In the genomic region with DNA sequence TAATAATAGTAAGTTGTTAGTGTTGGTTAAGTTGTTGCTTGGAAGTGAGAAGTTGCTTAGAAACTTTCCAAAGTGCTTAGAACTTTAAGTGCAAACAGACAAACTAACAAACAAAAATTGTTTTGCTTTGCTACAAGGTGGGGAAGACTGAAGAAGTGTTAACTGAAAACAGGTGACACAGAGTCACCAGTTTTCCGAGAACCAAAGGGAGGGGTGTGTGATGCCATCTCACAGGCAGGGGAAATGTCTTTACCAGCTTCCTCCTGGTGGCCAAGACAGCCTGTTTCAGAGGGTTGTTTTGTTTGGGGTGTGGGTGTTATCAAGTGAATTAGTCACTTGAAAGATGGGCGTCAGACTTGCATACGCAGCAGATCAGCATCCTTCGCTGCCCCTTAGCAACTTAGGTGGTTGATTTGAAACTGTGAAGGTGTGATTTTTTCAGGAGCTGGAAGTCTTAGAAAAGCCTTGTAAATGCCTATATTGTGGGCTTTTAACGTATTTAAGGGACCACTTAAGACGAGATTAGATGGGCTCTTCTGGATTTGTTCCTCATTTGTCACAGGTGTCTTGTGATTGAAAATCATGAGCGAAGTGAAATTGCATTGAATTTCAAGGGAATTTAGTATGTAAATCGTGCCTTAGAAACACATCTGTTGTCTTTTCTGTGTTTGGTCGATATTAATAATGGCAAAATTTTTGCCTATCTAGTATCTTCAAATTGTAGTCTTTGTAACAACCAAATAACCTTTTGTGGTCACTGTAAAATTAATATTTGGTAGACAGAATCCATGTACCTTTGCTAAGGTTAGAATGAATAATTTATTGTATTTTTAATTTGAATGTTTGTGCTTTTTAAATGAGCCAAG, we compare ENCODE assay signal across 1 cellular context.
TF ChIP-seq lines count a peak whose summit lies in the region.

No MANE protein-coding gene starts in this region.

TF ChIP-seq in A549, 52 proteins besides CTCF, POLR2A, EP300 and RAD21 (continued from another document):
- TF ChIP-seq, protein P1, sequence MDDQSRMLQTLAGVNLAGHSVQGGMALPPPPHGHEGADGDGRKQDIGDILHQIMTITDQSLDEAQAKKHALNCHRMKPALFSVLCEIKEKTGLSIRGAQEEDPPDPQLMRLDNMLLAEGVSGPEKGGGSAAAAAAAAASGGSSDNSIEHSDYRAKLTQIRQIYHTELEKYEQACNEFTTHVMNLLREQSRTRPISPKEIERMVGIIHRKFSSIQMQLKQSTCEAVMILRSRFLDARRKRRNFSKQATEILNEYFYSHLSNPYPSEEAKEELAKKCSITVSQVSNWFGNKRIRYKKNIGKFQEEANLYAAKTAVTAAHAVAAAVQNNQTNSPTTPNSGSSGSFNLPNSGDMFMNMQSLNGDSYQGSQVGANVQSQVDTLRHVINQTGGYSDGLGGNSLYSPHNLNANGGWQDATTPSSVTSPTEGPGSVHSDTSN (IDR thresholded peaks at IDR 0.05): peak; percentile 44; the same call in 1 of the 2 replicates
- TF ChIP-seq CEBPB (IDR thresholded peaks at IDR 0.05): no peak
- no peak for TF ChIP-seq ZNF302 (CRISPR knock-in tag; IDR thresholded peaks at IDR 0.05)
- peak; percentile 86 for TF ChIP-seq MAFK (IDR thresholded peaks at IDR 0.05; ENCODE audit: partially characterized antibody)
- TF ChIP-seq FOSL2 (IDR thresholded peaks at IDR 0.05): no peak
- peak; percentile 49 for TF ChIP-seq FOSL2 (CRISPR knock-in tag; IDR thresholded peaks at IDR 0.05)
- TF ChIP-seq TP53 (CRISPR knock-in tag; IDR thresholded peaks at IDR 0.05): peak; percentile 95
- TF ChIP-seq FOXS1 (CRISPR knock-in tag; IDR thresholded peaks at IDR 0.05): no peak
- TF ChIP-seq MYC (IDR thresholded peaks at IDR 0.05; ENCODE audit: borderline replicate concordance, low read length): no peak
- peak; percentile 83 for TF ChIP-seq FOSB (CRISPR knock-in tag; IDR thresholded peaks at IDR 0.05)
- TF ChIP-seq KDM5A (IDR thresholded peaks at IDR 0.05): no peak
- TF ChIP-seq, protein P2, sequence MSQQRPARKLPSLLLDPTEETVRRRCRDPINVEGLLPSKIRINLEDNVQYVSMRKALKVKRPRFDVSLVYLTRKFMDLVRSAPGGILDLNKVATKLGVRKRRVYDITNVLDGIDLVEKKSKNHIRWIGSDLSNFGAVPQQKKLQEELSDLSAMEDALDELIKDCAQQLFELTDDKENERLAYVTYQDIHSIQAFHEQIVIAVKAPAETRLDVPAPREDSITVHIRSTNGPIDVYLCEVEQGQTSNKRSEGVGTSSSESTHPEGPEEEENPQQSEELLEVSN (IDR thresholded peaks at IDR 0.05; ENCODE audit: borderline replicate concordance, low read depth): no peak
- TF ChIP-seq, protein P3, sequence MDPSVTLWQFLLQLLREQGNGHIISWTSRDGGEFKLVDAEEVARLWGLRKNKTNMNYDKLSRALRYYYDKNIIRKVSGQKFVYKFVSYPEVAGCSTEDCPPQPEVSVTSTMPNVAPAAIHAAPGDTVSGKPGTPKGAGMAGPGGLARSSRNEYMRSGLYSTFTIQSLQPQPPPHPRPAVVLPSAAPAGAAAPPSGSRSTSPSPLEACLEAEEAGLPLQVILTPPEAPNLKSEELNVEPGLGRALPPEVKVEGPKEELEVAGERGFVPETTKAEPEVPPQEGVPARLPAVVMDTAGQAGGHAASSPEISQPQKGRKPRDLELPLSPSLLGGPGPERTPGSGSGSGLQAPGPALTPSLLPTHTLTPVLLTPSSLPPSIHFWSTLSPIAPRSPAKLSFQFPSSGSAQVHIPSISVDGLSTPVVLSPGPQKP (IDR thresholded peaks at IDR 0.05; ENCODE audit: low read depth, low read length): no peak
- no peak for TF ChIP-seq HOXB13 (CRISPR knock-in tag; IDR thresholded peaks at IDR 0.05; ENCODE audit: low read depth)
- no peak for TF ChIP-seq SREBF2 (IDR thresholded peaks at IDR 0.05)
- TF ChIP-seq, protein P4, sequence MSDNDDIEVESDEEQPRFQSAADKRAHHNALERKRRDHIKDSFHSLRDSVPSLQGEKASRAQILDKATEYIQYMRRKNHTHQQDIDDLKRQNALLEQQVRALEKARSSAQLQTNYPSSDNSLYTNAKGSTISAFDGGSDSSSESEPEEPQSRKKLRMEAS (IDR thresholded peaks at IDR 0.05): no peak; the same call in 1 of the 2 replicates
- peak; percentile 41 for TF ChIP-seq EHF (CRISPR knock-in tag; IDR thresholded peaks at IDR 0.05)
- peak; percentile 66 for TF ChIP-seq TFCP2L1 (CRISPR knock-in tag; IDR thresholded peaks at IDR 0.05)
- TF ChIP-seq ESRRA (IDR thresholded peaks at IDR 0.05; ENCODE audit: borderline replicate concordance, low read length): no peak
- TF ChIP-seq POLR2AphosphoS2 (conservative IDR thresholded peaks at IDR 0.05; ENCODE audit: low read length): peak; percentile 98
- TF ChIP-seq, protein P5, sequence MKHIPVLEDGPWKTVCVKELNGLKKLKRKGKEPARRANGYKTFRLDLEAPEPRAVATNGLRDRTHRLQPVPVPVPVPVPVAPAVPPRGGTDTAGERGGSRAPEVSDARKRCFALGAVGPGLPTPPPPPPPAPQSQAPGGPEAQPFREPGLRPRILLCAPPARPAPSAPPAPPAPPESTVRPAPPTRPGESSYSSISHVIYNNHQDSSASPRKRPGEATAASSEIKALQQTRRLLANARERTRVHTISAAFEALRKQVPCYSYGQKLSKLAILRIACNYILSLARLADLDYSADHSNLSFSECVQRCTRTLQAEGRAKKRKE (CRISPR knock-in tag; IDR thresholded peaks at IDR 0.05; ENCODE audit: low read depth): no peak
- TF ChIP-seq, protein P6, sequence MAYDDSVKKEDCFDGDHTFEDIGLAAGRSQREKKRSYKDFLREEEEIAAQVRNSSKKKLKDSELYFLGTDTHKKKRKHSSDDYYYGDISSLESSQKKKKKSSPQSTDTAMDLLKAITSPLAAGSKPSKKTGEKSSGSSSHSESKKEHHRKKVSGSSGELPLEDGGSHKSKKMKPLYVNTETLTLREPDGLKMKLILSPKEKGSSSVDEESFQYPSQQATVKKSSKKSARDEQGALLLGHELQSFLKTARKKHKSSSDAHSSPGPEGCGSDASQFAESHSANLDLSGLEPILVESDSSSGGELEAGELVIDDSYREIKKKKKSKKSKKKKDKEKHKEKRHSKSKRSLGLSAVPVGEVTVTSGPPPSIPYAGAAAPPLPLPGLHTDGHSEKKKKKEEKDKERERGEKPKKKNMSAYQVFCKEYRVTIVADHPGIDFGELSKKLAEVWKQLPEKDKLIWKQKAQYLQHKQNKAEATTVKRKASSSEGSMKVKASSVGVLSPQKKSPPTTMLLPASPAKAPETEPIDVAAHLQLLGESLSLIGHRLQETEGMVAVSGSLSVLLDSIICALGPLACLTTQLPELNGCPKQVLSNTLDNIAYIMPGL (CRISPR knock-in tag; IDR thresholded peaks at IDR 0.05; ENCODE audit: borderline replicate concordance): peak; percentile 63; the same call in 1 of the 2 replicates
- 0 out of 2 replicates have a peak, but pooled peaks have one; percentile 10 for TF ChIP-seq PHF8 (IDR thresholded peaks at IDR 0.05; ENCODE audit: borderline replicate concordance, low read depth)
- no peak for TF ChIP-seq ZFP36 (IDR thresholded peaks at IDR 0.05; ENCODE audit: borderline replicate concordance, partially characterized antibody)
- TF ChIP-seq HOXA7 (CRISPR knock-in tag; IDR thresholded peaks at IDR 0.05): peak; percentile 92
- TF ChIP-seq EHMT2 (IDR thresholded peaks at IDR 0.05; ENCODE audit: low read depth): 0 out of 2 replicates have a peak, but pooled peaks have one; percentile 27
- TF ChIP-seq, protein P7, sequence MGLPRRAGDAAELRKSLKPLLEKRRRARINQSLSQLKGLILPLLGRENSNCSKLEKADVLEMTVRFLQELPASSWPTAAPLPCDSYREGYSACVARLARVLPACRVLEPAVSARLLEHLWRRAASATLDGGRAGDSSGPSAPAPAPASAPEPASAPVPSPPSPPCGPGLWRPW (IDR thresholded peaks at IDR 0.05): no peak
